Comparison of ENCODE assay signal across 8 cellular contexts in the genomic region with DNA sequence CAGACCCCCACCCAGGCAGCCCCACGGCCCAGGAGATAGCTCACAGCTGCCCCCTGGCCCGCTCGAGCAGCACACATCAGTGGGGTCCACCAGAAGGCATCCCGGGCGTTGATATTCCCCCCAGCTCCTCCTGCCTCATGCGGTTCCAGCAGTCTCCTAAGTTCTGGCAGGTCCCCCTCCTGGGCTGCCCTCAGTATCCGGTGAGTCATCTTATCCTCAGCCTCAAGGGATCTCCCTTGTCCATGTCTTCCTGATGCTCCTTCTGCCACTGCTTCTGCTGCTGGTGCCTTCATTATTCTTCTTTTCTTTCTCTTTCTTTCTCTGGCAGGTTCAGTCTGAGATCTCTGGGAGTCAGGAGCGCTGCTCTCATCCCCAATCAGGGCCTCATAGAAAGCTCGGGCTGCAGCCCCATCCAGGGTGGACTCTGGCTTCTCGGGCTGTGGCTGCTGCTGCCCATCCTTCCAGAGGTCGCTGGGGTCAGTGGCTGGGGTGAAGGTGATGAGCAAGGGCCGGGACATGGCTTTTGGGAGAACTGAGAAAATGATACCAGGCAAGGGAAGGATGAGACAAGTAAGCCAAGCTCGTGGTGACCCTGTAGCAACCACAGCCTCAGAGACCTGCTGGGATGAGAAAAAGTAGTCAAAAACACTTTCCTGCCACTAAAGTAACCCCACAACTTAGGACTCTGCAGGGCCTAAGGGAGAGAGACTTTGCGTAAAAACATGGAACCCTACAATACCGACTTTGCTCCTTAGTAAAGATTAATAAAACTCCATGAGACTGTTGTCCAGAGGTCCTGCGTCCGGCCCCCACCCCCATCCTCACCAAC. TPM values are rescaled to one million over a fixed set of nuclear protein-coding genes. Genes with fewer than 3 reads are reported as not detected.
DNase-seq lines count a peak whose midpoint lies in the region; ATAC-seq lines count a peak whose summit lies in the region.

No MANE protein-coding gene starts in this region.

- peak overlapping the region; percentile 98 for H3K4me3 Mint-ChIP-seq in activated naive CD8-positive, alpha-beta T cell treated with anti-CD3 and anti-CD28 coated beads, Interleukin-2, amount 50 U/mL, for 24 hours
- peak overlapping the region; percentile 95 for H3K4me3 Mint-ChIP-seq in stimulated activated effector memory CD8-positive, alpha-beta T cell treated with anti-CD3 and anti-CD28 coated beads, Interleukin-12 subunit alpha, Interleukin-12 subunit beta, amount 100 ng/mL, for 72 hours

- H3K9ac ChIP-seq in Karpas-422 (ENCODE audit: low read length) (peak overlapping the region; percentile 90), iPS-15b (ENCODE audit: low read depth, low read length) (peak overlapping the region; percentile 97)

- H2AFZ ChIP-seq in Karpas-422 (ENCODE audit: low read length): no peak overlapping the region

- H3K27me3 ChIP-seq in Karpas-422 (ENCODE audit: low read length) (no peaks in the 10 kb centered on the region), iPS-15b (ENCODE audit: control insufficient read depth, insufficient read depth, low read length) (no peaks in the 10 kb centered on the region)

- peaks cover 9% of the 10 kb centered on the region; the same call in 1 of the 2 replicates for H4K20me1 ChIP-seq in Karpas-422 (ENCODE audit: insufficient read depth, low read depth, low read length)

- DNase-seq in Caki2 (ENCODE audit: low read depth): peak; percentile 34
- no peak for DNase-seq in Karpas-422
- no peak for DNase-seq in activated naive CD8-positive, alpha-beta T cell treated with anti-CD3 and anti-CD28 coated beads, Interleukin-2, amount 50 U/mL, for 24 hours
- peak in 1 of 2 donors; percentile 62 for DNase-seq in stimulated activated effector memory CD8-positive, alpha-beta T cell treated with anti-CD3 and anti-CD28 coated beads, Interleukin-12 subunit alpha, Interleukin-12 subunit beta, amount 100 ng/mL, for 72 hours (ENCODE audit: low spot score in 2 of 2)

- H3K9me2 ChIP-seq in Karpas-422 (replicated peaks; ENCODE audit: insufficient read depth, low read length): no peaks in the 10 kb centered on the region

- H3K27me3 Mint-ChIP-seq in activated naive CD8-positive, alpha-beta T cell treated with anti-CD3 and anti-CD28 coated beads, Interleukin-2, amount 50 U/mL, for 24 hours: peaks cover 2% of the 10 kb centered on the region

- peak overlapping the region; percentile 91 for H3K4me3 ChIP-seq in Karpas-422 (ENCODE audit: low read length)
- peak overlapping the region; percentile 97 for H3K4me3 ChIP-seq in iPS-15b (ENCODE audit: low read depth, low read length)

- H3K4me1 Mint-ChIP-seq in activated naive CD8-positive, alpha-beta T cell treated with anti-CD3 and anti-CD28 coated beads, Interleukin-2, amount 50 U/mL, for 24 hours: peaks cover 69% of the 10 kb centered on the region
- peaks cover 75% of the 10 kb centered on the region for H3K4me1 Mint-ChIP-seq in stimulated activated effector memory CD8-positive, alpha-beta T cell treated with anti-CD3 and anti-CD28 coated beads, Interleukin-12 subunit alpha, Interleukin-12 subunit beta, amount 100 ng/mL, for 72 hours

- H3K4me1 ChIP-seq in Karpas-422 (ENCODE audit: low read length) (peaks cover 41% of the 10 kb centered on the region), iPS-15b (ENCODE audit: control insufficient read depth, insufficient read depth, low read length) (peaks cover 3% of the 10 kb centered on the region)

- no peaks in the 10 kb centered on the region for H3K9me3 Mint-ChIP-seq in activated naive CD8-positive, alpha-beta T cell treated with anti-CD3 and anti-CD28 coated beads, Interleukin-2, amount 50 U/mL, for 24 hours
- H3K9me3 Mint-ChIP-seq in stimulated activated effector memory CD8-positive, alpha-beta T cell treated with anti-CD3 and anti-CD28 coated beads, Interleukin-12 subunit alpha, Interleukin-12 subunit beta, amount 100 ng/mL, for 72 hours: no peaks in the 10 kb centered on the region

- H3K27ac ChIP-seq in Karpas-422 (ENCODE audit: low read length): peak overlapping the region; percentile 89

- H3K9me3 ChIP-seq in Karpas-422 (ENCODE audit: low read length) (no peaks in the 10 kb centered on the region), iPS-15b (ENCODE audit: control insufficient read depth, insufficient read depth, low read length) (no peaks in the 10 kb centered on the region)

- peak overlapping the region; percentile 98 for H3K27ac Mint-ChIP-seq in activated naive CD8-positive, alpha-beta T cell treated with anti-CD3 and anti-CD28 coated beads, Interleukin-2, amount 50 U/mL, for 24 hours
- H3K27ac Mint-ChIP-seq in stimulated activated effector memory CD8-positive, alpha-beta T cell treated with anti-CD3 and anti-CD28 coated beads, Interleukin-12 subunit alpha, Interleukin-12 subunit beta, amount 100 ng/mL, for 72 hours: peak overlapping the region; percentile 99

- H3K36me3 ChIP-seq in Karpas-422 (ENCODE audit: insufficient read depth, low read length) (peaks cover 21% of the 10 kb centered on the region), iPS-15b (ENCODE audit: control insufficient read depth, insufficient read depth, low read length) (peaks cover 32% of the 10 kb centered on the region)

- in situ Hi-C loops in Caki2 (cut with HindIII; ENCODE audit: low pct_unique_long_range_greater_than_20kb, low sequenced_read_pairs): no loop called here

- no peak for ATAC-seq in activated naive CD8-positive, alpha-beta T cell treated with anti-CD3 and anti-CD28 coated beads, Interleukin-2, amount 50 U/mL, for 24 hours
- no peak for ATAC-seq in stimulated activated effector memory CD8-positive, alpha-beta T cell treated with anti-CD3 and anti-CD28 coated beads, Interleukin-12 subunit alpha, Interleukin-12 subunit beta, amount 100 ng/mL, for 72 hours
- ATAC-seq in GM18861 (IDR thresholded peaks at IDR 0.05; ENCODE audit: unreplicated experiment) (no peak), HG02588 (IDR thresholded peaks at IDR 0.05; ENCODE audit: unreplicated experiment) (no peak), HG03039 (IDR thresholded peaks at IDR 0.05; ENCODE audit: unreplicated experiment) (no peak)

- H3K79me2 ChIP-seq in Karpas-422 (ENCODE audit: low read length): peaks cover 56% of the 10 kb centered on the region

- peak overlapping the region; percentile 89 for H3K4me2 ChIP-seq in Karpas-422 (ENCODE audit: low read depth, low read length, poor library complexity, severe bottlenecking)

- peaks cover 72% of the 10 kb centered on the region for H3K36me3 Mint-ChIP-seq in activated naive CD8-positive, alpha-beta T cell treated with anti-CD3 and anti-CD28 coated beads, Interleukin-2, amount 50 U/mL, for 24 hours (ENCODE audit: low read depth)
- peaks cover 97% of the 10 kb centered on the region for H3K36me3 Mint-ChIP-seq in stimulated activated effector memory CD8-positive, alpha-beta T cell treated with anti-CD3 and anti-CD28 coated beads, Interleukin-12 subunit alpha, Interleukin-12 subunit beta, amount 100 ng/mL, for 72 hours

RNA-seq across cellular contexts. Expression of gene GPANK1, which starts 0.6 kb away (rescaled TPM):
- 35.2 and 52.4 TPM in 2 replicates for total RNA-seq in Caki2 (2014; rRNA removed; shearing (Covaris generic); ENCODE audit: low replicate concordance)
- 18.6 and 26.2 TPM in 2 replicates for total RNA-seq in Karpas-422 (2014; rRNA removed; shearing (Covaris generic); ENCODE audit: low replicate concordance)

RNA-seq across cellular contexts. Expression of gene CSNK2B, which starts 1.7 kb away (rescaled TPM):
- 66.9 and 104 TPM in 2 replicates for total RNA-seq in Caki2 (2014; rRNA removed; shearing (Covaris generic); ENCODE audit: low replicate concordance)
- 178 and 212 TPM in 2 replicates for total RNA-seq in Karpas-422 (2014; rRNA removed; shearing (Covaris generic); ENCODE audit: low replicate concordance)

RNA-seq across cellular contexts. Expression of gene C6orf47, which starts 3.6 kb away (rescaled TPM):
- 12.4 and 21.5 TPM in 2 replicates for total RNA-seq in Caki2 (2014; rRNA removed; shearing (Covaris generic); ENCODE audit: low replicate concordance)
- total RNA-seq in Karpas-422 (2014; rRNA removed; shearing (Covaris generic); ENCODE audit: low replicate concordance): 13.8 and 35.6 TPM in 2 replicates

RNA-seq across cellular contexts. Expression of gene LY6G5B, which starts 5.6 kb away (rescaled TPM):
- not detected in 2 replicates for total RNA-seq in Caki2 (2014; rRNA removed; shearing (Covaris generic); ENCODE audit: low replicate concordance)
- total RNA-seq in Karpas-422 (2014; rRNA removed; shearing (Covaris generic); ENCODE audit: low replicate concordance): 3.4 and 7.3 TPM in 2 replicates

RNA-seq across cellular contexts. Expression of gene APOM, which starts 8.5 kb away (rescaled TPM):
- 9.2 TPM in 1 of 2 replicates, not detected in the other for total RNA-seq in Caki2 (2014; rRNA removed; shearing (Covaris generic); ENCODE audit: low replicate concordance)
- 6.7 and 7.6 TPM in 2 replicates for total RNA-seq in Karpas-422 (2014; rRNA removed; shearing (Covaris generic); ENCODE audit: low replicate concordance)
